Comparison of ENCODE assay signal across 13 cellular contexts in the genomic region with DNA sequence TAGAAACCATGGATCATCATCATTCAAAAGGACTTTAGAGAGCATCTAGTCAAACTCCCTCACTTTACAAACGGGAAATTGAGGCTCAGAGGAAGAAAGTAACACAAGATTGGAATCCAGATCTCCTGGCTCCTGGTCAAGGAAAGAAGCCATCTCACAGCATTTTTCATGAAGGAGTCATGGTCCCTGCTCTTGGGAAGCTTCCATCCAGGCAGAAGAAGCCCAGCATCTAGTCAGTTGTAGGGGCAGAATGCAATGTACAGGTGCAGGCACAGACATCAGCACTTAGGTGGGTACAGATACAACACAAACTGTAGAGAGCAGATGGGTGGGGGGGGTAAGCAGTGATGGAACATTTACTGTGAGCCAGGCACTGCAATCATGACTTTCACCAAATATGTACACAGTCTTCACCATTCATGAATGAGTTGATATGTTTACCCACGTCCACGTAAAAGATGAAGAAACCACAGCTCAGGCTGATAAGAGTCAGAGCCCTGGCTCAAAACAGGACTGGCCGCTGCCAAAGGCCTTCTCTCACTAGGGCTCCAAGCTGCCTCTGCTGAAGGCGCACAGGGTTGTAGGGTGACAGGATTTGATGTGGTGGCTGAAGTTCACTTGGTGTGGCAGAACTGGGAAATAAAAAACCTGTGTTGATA. TPM values are rescaled to one million over a fixed set of nuclear protein-coding genes. Genes with fewer than 3 reads are reported as not detected.
DNase-seq lines count a peak whose midpoint lies in the region; ATAC-seq and TF ChIP-seq lines count a peak whose summit lies in the region.
"Had no signal": no experiment of that assay in that cellular context is flagged by ENCODE, and none has a peak within 500 bp of the region (broad histone marks: within the 10 kb centered on the region; RNA-seq: fewer than 3 reads in every experiment).

No MANE protein-coding gene starts in this region.

- no peaks in the 10 kb centered on the region for H4K20me1 ChIP-seq in PC-9 (ENCODE audit: insufficient read depth)

- peaks cover 61% of the 10 kb centered on the region for H3F3A ChIP-seq in PC-9 (ENCODE audit: insufficient read depth, low read depth)

- POLR2A ChIA-PET in PC-9 (lab: Charles Lee; ENCODE audit: unreplicated experiment), result interaction anchor here (0.5 to 0.7 kb wide), 4 partner anchors 11 to 661 kb away, joined by 3 to 28 read pairs (median 13); no protein-coding TSS in a partner anchor

- H3K36me3 Mint-ChIP-seq in HFFc6 (ENCODE audit: low read depth) (no peaks in the 10 kb centered on the region), immature natural killer cell (no peaks in the 10 kb centered on the region)
- H3K36me3 Mint-ChIP-seq in stimulated activated effector memory CD8-positive, alpha-beta T cell treated with anti-CD3 and anti-CD28 coated beads, Interleukin-12 subunit alpha, Interleukin-12 subunit beta, amount 100 ng/mL, for 72 hours, result no peaks in the 10 kb centered on the region
- H3K36me3 Mint-ChIP-seq: activated naive CD8-positive, alpha-beta T cell had no signal

- TF ChIP-seq CTCF in HFFc6 (IDR thresholded peaks at IDR 0.05) (no peak), PC-9 (conservative IDR thresholded peaks at IDR 0.05) (no peak), foreskin keratinocyte (conservative IDR thresholded peaks at IDR 0.05) (no peak)

- peaks cover 1% of the 10 kb centered on the region; the same call in 1 of the 2 replicates for H3K27me3 Mint-ChIP-seq in HFFc6 (ENCODE audit: insufficient read depth)
- peaks cover 0 to 3% (median 0%) of the 10 kb centered on the region in 3 donors for H3K27me3 Mint-ChIP-seq in immature natural killer cell (ENCODE audit: low read depth in 3 of 3)
- H3K27me3 Mint-ChIP-seq: activated naive CD8-positive, alpha-beta T cell had no signal

- peak overlapping the region; percentile 66 for H3K4me2 ChIP-seq in PC-9

- H3K9me3 Mint-ChIP-seq in HFFc6 (no peaks in the 10 kb centered on the region), immature natural killer cell (no peaks in the 10 kb centered on the region)
- no peaks in the 10 kb centered on the region for H3K9me3 Mint-ChIP-seq in stimulated activated effector memory CD8-positive, alpha-beta T cell treated with anti-CD3 and anti-CD28 coated beads, Interleukin-12 subunit alpha, Interleukin-12 subunit beta, amount 100 ng/mL, for 72 hours

- intact Hi-C loops in PC-9 (cut with micrococcal nuclease; ENCODE audit: unreplicated experiment), result loop anchor here (1.0 to 5.0 kb wide), 3 partner anchors 20 to 89 kb away; a partner anchor contains a TSS

- no peak overlapping the region for H3K4me3 Mint-ChIP-seq in HFFc6
- peak overlapping the region in 3 of 5 donors; percentile 22 to 73 (median 69) for H3K4me3 Mint-ChIP-seq in immature natural killer cell
- H3K4me3 Mint-ChIP-seq in stimulated activated effector memory CD8-positive, alpha-beta T cell treated with anti-CD3 and anti-CD28 coated beads, Interleukin-12 subunit alpha, Interleukin-12 subunit beta, amount 100 ng/mL, for 72 hours, result no peak overlapping the region
- H3K4me3 Mint-ChIP-seq: activated naive CD8-positive, alpha-beta T cell had no signal

- no peaks in the 10 kb centered on the region for H3K36me3 ChIP-seq in PC-9 (ENCODE audit: low read depth)

- H3K27ac ChIP-seq in PC-9 (peak overlapping the region; percentile 93), foreskin keratinocyte (no peak overlapping the region)

- H3K27me3 ChIP-seq in PC-9 (ENCODE audit: insufficient read depth, low read depth), result no peaks in the 10 kb centered on the region
- H3K27me3 ChIP-seq in foreskin keratinocyte, result no peaks in the 10 kb centered on the region

- H3K4me1 ChIP-seq in PC-9 (replicated peaks; ENCODE audit: insufficient read depth) (peaks cover 69% of the 10 kb centered on the region), foreskin keratinocyte (peaks cover 10% of the 10 kb centered on the region)

- no peak overlapping the region for H2AFZ ChIP-seq in PC-9

- H3K4me3 ChIP-seq in PC-9, result no peak overlapping the region
- H3K4me3 ChIP-seq: K562 had no signal

- H3K79me2 ChIP-seq in PC-9 (ENCODE audit: low read depth), result no peaks in the 10 kb centered on the region

- H3K9me2 ChIP-seq in PC-9 (ENCODE audit: insufficient read depth), result no peaks in the 10 kb centered on the region

- H3K27ac Mint-ChIP-seq in HFFc6 (peak overlapping the region; percentile 79), immature natural killer cell (peak overlapping the region in 4 of 6 donors; percentile 86 to 93 (median 90))
- peak overlapping the region; percentile 56 for H3K27ac Mint-ChIP-seq in stimulated activated effector memory CD8-positive, alpha-beta T cell treated with anti-CD3 and anti-CD28 coated beads, Interleukin-12 subunit alpha, Interleukin-12 subunit beta, amount 100 ng/mL, for 72 hours
- H3K27ac Mint-ChIP-seq: activated naive CD8-positive, alpha-beta T cell had no signal

- ATAC-seq in stimulated activated effector memory CD8-positive, alpha-beta T cell treated with anti-CD3 and anti-CD28 coated beads, Interleukin-12 subunit alpha, Interleukin-12 subunit beta, amount 100 ng/mL, for 72 hours, result peak; percentile 89
- no peak for ATAC-seq in foreskin keratinocyte
- ATAC-seq: K562 had no signal

- DNase-seq in HFFc6 (no peak), PC-9 (peak; percentile 52 to 94), immature natural killer cell (peak; percentile 24 to 79 (median 65)), NCI-H2081 treated with DMSO at 0.1 percent for 48 hours (lab: John Stamatoyannopoulos, UW) (no peak), foreskin keratinocyte (no peak)
- no peak for DNase-seq in stimulated activated effector memory CD8-positive, alpha-beta T cell treated with anti-CD3 and anti-CD28 coated beads, Interleukin-12 subunit alpha, Interleukin-12 subunit beta, amount 100 ng/mL, for 72 hours (ENCODE audit: low spot score in 2 of 2)
- no peak for DNase-seq in stimulated activated CD4-positive, alpha-beta T cell treated with anti-CD3 and anti-CD28 coated beads, Interleukin-2, amount 100 ng/mL, for 48 hours
- DNase-seq: activated CD4-positive, alpha-beta T cell treated with anti-CD3 and anti-CD28 coated beads for 48 hours; NCI-H524 had no signal

- CTCF ChIA-PET in PC-9 (lab: Charles Lee), result interaction anchor here (1.3 kb wide), 1 partner anchor 155 kb away, joined by 4 read pairs; no protein-coding TSS in a partner anchor

- no TSS peak for BruUV-seq in PC-9 (replicated peaks; lab: Mats Ljungman, UMichigan)

- H3K9me3 ChIP-seq in PC-9 (ENCODE audit: insufficient read depth, low read depth), result no peaks in the 10 kb centered on the region

- H3K4me1 Mint-ChIP-seq in HFFc6 (ENCODE audit: low read depth) (peaks cover 62% of the 10 kb centered on the region), immature natural killer cell (peaks cover 0 to 22% of the 10 kb centered on the region in 2 donors)
- peaks cover 19% of the 10 kb centered on the region for H3K4me1 Mint-ChIP-seq in stimulated activated effector memory CD8-positive, alpha-beta T cell treated with anti-CD3 and anti-CD28 coated beads, Interleukin-12 subunit alpha, Interleukin-12 subunit beta, amount 100 ng/mL, for 72 hours

RNA-seq across cellular contexts. Expression of a gene that starts 44.0 kb away (rescaled TPM):
- not detected for total RNA-seq in HFFc6 (2021; fragmentation: NEBNext Ultra II Directional; extraction: Animal tissue kit (Norgen Biotek cat#: 25700))
- total RNA-seq in PC-9 (2021) (not detected in 2 replicates), foreskin keratinocyte (not detected in 2 replicates)
- polyA plus RNA-seq in immature natural killer cell (not detected), foreskin keratinocyte (not detected in 2 replicates)
- total RNA-seq: K562, osteocyte, temporal lobe had no signal
- polyA plus RNA-seq: K562 had no signal

Comparison
In these comparisons a context has a peak if more than half of its experiments do, and no peak if none do; other contexts are left out.
1. DNase-seq: peak in PC-9 (2 of 2) and immature natural killer cell (3 of 3); none in HFFc6 (single experiment), stimulated activated effector memory CD8-positive, alpha-beta T cell treated with anti-CD3 and anti-CD28 coated beads, Interleukin-12 subunit alpha, Interleukin-12 subunit beta, amount 100 ng/mL, for 72 hours (0 of 2), stimulated activated CD4-positive, alpha-beta T cell treated with anti-CD3 and anti-CD28 coated beads, Interleukin-2, amount 100 ng/mL, for 48 hours (0 of 2), NCI-H2081 treated with DMSO at 0.1 percent for 48 hours (single experiment) and foreskin keratinocyte (0 of 2).
2. H3K4me3 Mint-ChIP-seq: peak in immature natural killer cell (3 of 5); none in HFFc6 (single experiment) and stimulated activated effector memory CD8-positive, alpha-beta T cell treated with anti-CD3 and anti-CD28 coated beads, Interleukin-12 subunit alpha, Interleukin-12 subunit beta, amount 100 ng/mL, for 72 hours (single experiment).
3. Peak in every context shown above with its lines, with median percentiles within 50 percentile points of each other: H3K27ac Mint-ChIP-seq.